14 cellular contexts compared by ENCODE assay signal in the genomic region with DNA sequence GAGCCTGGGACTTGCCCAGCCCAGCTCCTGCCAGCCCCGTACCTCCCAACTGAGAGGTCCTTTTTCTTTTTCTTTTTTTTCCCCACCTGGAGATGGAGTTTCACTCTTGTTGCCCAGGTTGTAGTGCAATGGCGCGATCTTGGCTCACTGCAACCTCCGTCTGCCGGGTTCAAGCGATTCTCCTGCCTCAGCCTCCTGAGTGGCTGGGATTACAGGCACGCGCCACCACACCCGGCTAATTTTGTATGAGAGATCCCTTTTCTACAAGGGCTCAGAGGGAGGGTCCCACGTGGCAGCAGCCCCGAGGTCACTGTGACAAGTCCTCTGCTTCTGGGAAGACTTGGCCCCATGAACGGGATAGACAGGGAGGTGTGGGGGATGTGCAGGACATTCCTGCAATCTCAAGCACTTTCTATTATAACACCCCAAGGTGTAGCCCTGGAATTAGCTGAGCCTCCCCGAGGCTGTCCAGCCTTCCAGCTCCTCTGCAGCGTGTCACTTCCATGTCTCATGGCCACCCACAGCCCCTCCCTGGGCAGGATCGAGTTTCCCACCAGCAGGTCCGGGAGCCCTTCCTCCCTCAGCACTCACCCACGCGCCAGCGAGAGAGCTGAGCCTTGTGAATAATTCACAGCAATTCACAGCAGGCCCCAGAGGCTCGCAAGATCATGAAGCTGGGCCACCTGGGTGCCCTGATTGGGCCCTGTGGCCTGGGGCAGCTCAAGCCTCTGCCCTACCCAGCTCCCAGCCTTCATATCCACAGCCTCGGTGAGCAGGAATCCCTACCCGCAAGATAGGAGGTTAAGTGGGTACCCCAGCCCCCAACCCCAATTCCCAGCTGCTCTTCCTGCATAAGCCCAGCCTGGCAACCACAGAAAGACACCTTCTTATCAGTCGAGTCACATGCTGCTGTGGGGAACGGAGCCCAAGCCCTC. TPM values are rescaled to one million over a fixed set of nuclear protein-coding genes. Genes with fewer than 3 reads are reported as not detected.
DNase-seq lines count a peak whose midpoint lies in the region; ATAC-seq, FAIRE-seq and TF ChIP-seq lines count a peak whose summit lies in the region.
"Had no signal": no experiment of that assay in that cellular context is flagged by ENCODE, and none has a peak within 500 bp of the region (broad histone marks: within the 10 kb centered on the region; RNA-seq: fewer than 3 reads in every experiment).

No MANE protein-coding gene starts in this region.

- POLR2A ChIA-PET in HepG2 (lab: Yijun Ruan, JAX): interaction anchor here (0.6 kb wide), 1 partner anchor 10 kb away, joined by 3 read pairs; no protein-coding TSS in a partner anchor

- H3K9me3 ChIP-seq in HepG2 (ENCODE audit: low read length): no peaks in the 10 kb centered on the region
- H3K9me3 ChIP-seq: HAP-1 had no signal

- no peaks in the 10 kb centered on the region for H4K20me1 ChIP-seq in HepG2 (ENCODE audit: insufficient read depth, low read length)

- CTCF ChIA-PET in HepG2 (lab: Yijun Ruan, JAX; ENCODE audit: low intra/inter-chr PET ratio, low total read pairs): no interaction called here

- H3K4me3 ChIP-seq in HepG2 (replicated peaks in 1 of 3; ENCODE audit: insufficient read depth in 1 of 3, low read depth in 2 of 3, low read length in 3 of 3): no peak overlapping the region
- H3K4me3 ChIP-seq: HAP-1 had no signal

- WGBS in HepG2 (ENCODE audit: low lambda C conversion rate): 37% methylated on average over 20 of the region's 24 CpGs

- TF ChIP-seq RAD21 in HepG2 (CRISPR knock-in tag; IDR thresholded peaks at IDR 0.05): no peak

- FAIRE-seq in HepG2 (lab: Jason Lieb, UNC): no peak
- FAIRE-seq: endometrium, GM12892 had no signal

- H3K4me1 Mint-ChIP-seq in stimulated activated naive CD8-positive, alpha-beta T cell treated with anti-CD3 and anti-CD28 coated beads, Interleukin-15, amount 100 ng/mL, for 72 hours: no peaks in the 10 kb centered on the region
- H3K4me1 Mint-ChIP-seq in brain: peaks cover 14% of the 10 kb centered on the region

- ATAC-seq in stimulated activated naive CD8-positive, alpha-beta T cell treated with anti-CD3 and anti-CD28 coated beads, Interleukin-15, Interleukin-2, amounts not matched to agents 100 U/mL and 50 U/mL, for 24 hours: no peak
- no peak for ATAC-seq in stimulated activated naive CD8-positive, alpha-beta T cell treated with anti-CD3 and anti-CD28 coated beads, Interleukin-15, amount 100 ng/mL, for 72 hours
- ATAC-seq in HepG2: peak; percentile 17
- no peak for ATAC-seq in GM18870 (IDR thresholded peaks at IDR 0.05; ENCODE audit: unreplicated experiment)

- H3K79me2 ChIP-seq in HepG2 (ENCODE audit: insufficient read depth, low read length): no peaks in the 10 kb centered on the region

- H3K36me3 Mint-ChIP-seq in brain: no peaks in the 10 kb centered on the region

- TF ChIP-seq POLR2A in HepG2 (IDR thresholded peaks at IDR 0.05; ENCODE audit: insufficient read depth in 1 of 2, low read depth in 2 of 2, low read length in 2 of 2): no peak

- H3K27me3 Mint-ChIP-seq in stimulated activated naive CD8-positive, alpha-beta T cell treated with anti-CD3 and anti-CD28 coated beads, Interleukin-15, amount 100 ng/mL, for 72 hours: peaks cover 61% of the 10 kb centered on the region
- H3K27me3 Mint-ChIP-seq in brain: peaks cover 3% of the 10 kb centered on the region

- BruUV-seq in HepG2 (replicated peaks; lab: Mats Ljungman, UMichigan): no TSS peak

- H3K9me3 Mint-ChIP-seq in stimulated activated naive CD8-positive, alpha-beta T cell treated with anti-CD3 and anti-CD28 coated beads, Interleukin-15, amount 100 ng/mL, for 72 hours: no peaks in the 10 kb centered on the region
- H3K9me3 Mint-ChIP-seq in brain: peaks cover 0 to 7% (median 0%) of the 10 kb centered on the region in 5 experiments
- H3K9me3 Mint-ChIP-seq: activated naive CD4-positive, alpha-beta T cell treated with anti-CD3 and anti-CD28 coated beads for 36 hours had no signal

- DNase-seq in stimulated activated naive CD8-positive, alpha-beta T cell treated with anti-CD3 and anti-CD28 coated beads, Interleukin-15, Interleukin-2, amounts not matched to agents 100 U/mL and 50 U/mL, for 24 hours: peak; percentile 6
- no peak for DNase-seq in stimulated activated naive CD8-positive, alpha-beta T cell treated with anti-CD3 and anti-CD28 coated beads, Interleukin-15, amount 100 ng/mL, for 72 hours
- DNase-seq in HepG2 (ENCODE audit: low spot score) (no peak), NCI-H1092 (lab: John Stamatoyannopoulos, UW) (no peak), DMS153 treated with DMSO at 0.1 percent for 48 hours (lab: John Stamatoyannopoulos, UW; ENCODE audit: unreplicated experiment) (no peak)
- no peak for DNase-seq in stimulated activated CD4-positive, alpha-beta T cell treated with anti-CD3 and anti-CD28 coated beads, Interleukin-1b, Interleukin-23, amount 100 ng/mL, for 48 hours
- DNase-seq: activated naive CD4-positive, alpha-beta T cell treated with anti-CD3 and anti-CD28 coated beads for 36 hours; T-helper 2 cell had no signal

- no peak overlapping the region for H2AFZ ChIP-seq in HepG2 (ENCODE audit: low read length)

- H3K9ac ChIP-seq in HepG2 (ENCODE audit: insufficient read depth, low read depth, low read length): no peak overlapping the region

- in situ Hi-C loops in HepG2 (cut with HindIII; ENCODE audit: extremely low pct_ligation_motif_present, low pct_unique_long_range_greater_than_20kb): no loop called here

- H3K27me3 ChIP-seq in HepG2 (ENCODE audit: control insufficient read depth in 1 of 2, insufficient read depth in 2 of 2, low read length in 2 of 2): peaks cover 4 to 38% of the 10 kb centered on the region in 2 experiments; a peak in 4 of 5 replicates

- TF ChIP-seq EP300 in HepG2 (IDR thresholded peaks at IDR 0.05; ENCODE audit: low read depth in 2 of 2, low read length in 2 of 2) (no peak), HepG2 (CRISPR knock-in tag; IDR thresholded peaks at IDR 0.05; ENCODE audit: borderline replicate concordance) (no peak)

- H3K27ac Mint-ChIP-seq in stimulated activated naive CD8-positive, alpha-beta T cell treated with anti-CD3 and anti-CD28 coated beads, Interleukin-15, amount 100 ng/mL, for 72 hours: no peak overlapping the region
- H3K27ac Mint-ChIP-seq in brain: peak overlapping the region; percentile 19 to 89 (median 81)
- H3K27ac Mint-ChIP-seq: activated naive CD4-positive, alpha-beta T cell treated with anti-CD3 and anti-CD28 coated beads for 36 hours had no signal

- H3K4me1 ChIP-seq in HepG2 (ENCODE audit: insufficient read depth, low read length): peaks cover 13% of the 10 kb centered on the region
- H3K4me1 ChIP-seq: HAP-1 had no signal

- H3K36me3 ChIP-seq in HepG2 (replicated peaks in 1 of 2; ENCODE audit: control insufficient read depth in 1 of 2, insufficient read depth in 2 of 2, low read length in 2 of 2): no peaks in the 10 kb centered on the region
- H3K36me3 ChIP-seq: HAP-1 had no signal

- intact Hi-C loops in HepG2 (cut with micrococcal nuclease; ENCODE audit: unreplicated experiment): no loop called here

- H3K27ac ChIP-seq in HepG2 (ENCODE audit: extremely low read length, insufficient read depth, low read length): no peak overlapping the region

- H3K4me3 Mint-ChIP-seq in stimulated activated naive CD8-positive, alpha-beta T cell treated with anti-CD3 and anti-CD28 coated beads, Interleukin-15, amount 100 ng/mL, for 72 hours: no peak overlapping the region
- peak overlapping the region in 1 of 5 experiments; percentile 56 for H3K4me3 Mint-ChIP-seq in brain
- H3K4me3 Mint-ChIP-seq: activated naive CD4-positive, alpha-beta T cell treated with anti-CD3 and anti-CD28 coated beads for 36 hours had no signal

- H3K4me2 ChIP-seq in HepG2 (ENCODE audit: low read depth, low read length): peak overlapping the region; percentile 18; the same call in 1 of the 2 replicates

- no peak for TF ChIP-seq CTCF in brain (conservative IDR thresholded peaks at IDR 0.05)
- TF ChIP-seq CTCF in HepG2 (CRISPR knock-in tag; IDR thresholded peaks at IDR 0.05): no peak

RNA-seq across cellular contexts. Expression of gene RNU1-4, which starts 22.9 kb away (rescaled TPM):
- not detected for polyA plus RNA-seq in brain (ENCODE audit: insufficient read depth, low read depth, low replicate concordance)
- 859 and 11,018 TPM in 2 replicates for total RNA-seq in HepG2 (2016; rRNA removed; fragmentation: Illumina TruSeq; extraction: Trizol)
- total RNA-seq in HepG2 (2016; cell fraction: cytosol; rRNA removed; fragmentation: Illumina TruSeq; extraction: Trizol; ENCODE audit: low read depth): 16,281 and 17,236 TPM in 2 replicates
- 1,309 and 10,613 TPM in 2 replicates for total RNA-seq in HepG2 (2016; cell fraction: insoluble cytoplasmic fraction; rRNA removed; fragmentation: Illumina TruSeq; extraction: Trizol)
- 2,848 and 3,475 TPM in 2 replicates for total RNA-seq in HepG2 (2016; cell fraction: membrane; rRNA removed; fragmentation: Illumina TruSeq; extraction: Trizol)
- total RNA-seq in HepG2 (2016; cell fraction: nucleus; rRNA removed; fragmentation: Illumina TruSeq; extraction: Trizol): 52,466 and 64,417 TPM in 2 replicates
- under 0.01 TPM in 2 replicates for polyA plus RNA-seq in HepG2 (2011; rRNA removed)
- polyA plus RNA-seq in HepG2 (2011; cell fraction: cytosol; rRNA removed): under 0.01 TPM in 2 replicates
- under 0.01 TPM in 2 replicates for polyA plus RNA-seq in HepG2 (2011; cell fraction: nucleus; rRNA removed)
- 78.2 TPM in 1 of 2 replicates, not detected in the other for polyA plus RNA-seq in HepG2 (2012)
- polyA plus RNA-seq in HepG2 (2016; cell fraction: cytosol; fragmentation: Illumina TruSeq; extraction: Trizol; ENCODE audit: low read depth): 27.3 and 44.4 TPM in 2 replicates
- not detected in 2 replicates for polyA plus RNA-seq in HepG2 (2016; cell fraction: insoluble cytoplasmic fraction; fragmentation: Illumina TruSeq; extraction: Trizol; ENCODE audit: low read depth)
- not detected in 2 replicates for polyA plus RNA-seq in HepG2 (2016; cell fraction: membrane; fragmentation: Illumina TruSeq; extraction: Trizol; ENCODE audit: low read depth)
- 32.8 TPM in 1 of 2 replicates, not detected in the other for polyA plus RNA-seq in HepG2 (2016; cell fraction: nucleus; fragmentation: Illumina TruSeq; extraction: Trizol; ENCODE audit: insufficient read depth, low read depth)
- 12,820 and 15,604 TPM in 2 replicates for polyA minus RNA-seq in HepG2 (2011; rRNA and poly(A)+ RNA removed; ENCODE audit: low replicate concordance)
- polyA minus RNA-seq in HepG2 (2011; cell fraction: cytosol; rRNA and poly(A)+ RNA removed): 90,102 and 105,040 TPM in 2 replicates
- polyA minus RNA-seq in HepG2 (2011; cell fraction: nucleus; rRNA and poly(A)+ RNA removed): 42,574 and 58,030 TPM in 2 replicates
- polyA plus RNA-seq: BJ had no signal

RNA-seq across cellular contexts. Expression of gene RNU1-3, which starts 50.7 kb away (rescaled TPM):
- polyA plus RNA-seq in brain (ENCODE audit: insufficient read depth, low read depth, low replicate concordance) (not detected), HepG2 (2011; rRNA removed) (under 0.01 TPM in 2 replicates)
- total RNA-seq in HepG2 (2016; rRNA removed; fragmentation: Illumina TruSeq; extraction: Trizol): 859 and 11,018 TPM in 2 replicates
- 16,281 and 17,236 TPM in 2 replicates for total RNA-seq in HepG2 (2016; cell fraction: cytosol; rRNA removed; fragmentation: Illumina TruSeq; extraction: Trizol; ENCODE audit: low read depth)
- total RNA-seq in HepG2 (2016; cell fraction: insoluble cytoplasmic fraction; rRNA removed; fragmentation: Illumina TruSeq; extraction: Trizol): 1,309 and 10,613 TPM in 2 replicates
- total RNA-seq in HepG2 (2016; cell fraction: membrane; rRNA removed; fragmentation: Illumina TruSeq; extraction: Trizol): 2,848 and 3,475 TPM in 2 replicates
- 52,466 and 64,417 TPM in 2 replicates for total RNA-seq in HepG2 (2016; cell fraction: nucleus; rRNA removed; fragmentation: Illumina TruSeq; extraction: Trizol)
- polyA plus RNA-seq in HepG2 (2011; cell fraction: cytosol; rRNA removed): under 0.01 TPM in 2 replicates
- polyA plus RNA-seq in HepG2 (2011; cell fraction: nucleus; rRNA removed): under 0.01 TPM in 2 replicates
- polyA plus RNA-seq in HepG2 (2012): 59.2 and 78.2 TPM in 2 replicates
- polyA plus RNA-seq in HepG2 (2016; cell fraction: cytosol; fragmentation: Illumina TruSeq; extraction: Trizol; ENCODE audit: low read depth): 27.3 and 44.4 TPM in 2 replicates
- not detected in 2 replicates for polyA plus RNA-seq in HepG2 (2016; cell fraction: insoluble cytoplasmic fraction; fragmentation: Illumina TruSeq; extraction: Trizol; ENCODE audit: low read depth)
- polyA plus RNA-seq in HepG2 (2016; cell fraction: membrane; fragmentation: Illumina TruSeq; extraction: Trizol; ENCODE audit: low read depth): not detected in 2 replicates
- polyA plus RNA-seq in HepG2 (2016; cell fraction: nucleus; fragmentation: Illumina TruSeq; extraction: Trizol; ENCODE audit: insufficient read depth, low read depth): 32.8 TPM in 1 of 2 replicates, not detected in the other
- polyA minus RNA-seq in HepG2 (2011; rRNA and poly(A)+ RNA removed; ENCODE audit: low replicate concordance): 12,820 and 15,604 TPM in 2 replicates
- 90,102 and 105,040 TPM in 2 replicates for polyA minus RNA-seq in HepG2 (2011; cell fraction: cytosol; rRNA and poly(A)+ RNA removed)
- 42,574 and 58,030 TPM in 2 replicates for polyA minus RNA-seq in HepG2 (2011; cell fraction: nucleus; rRNA and poly(A)+ RNA removed)
- polyA plus RNA-seq: BJ had no signal

Comparison
In these comparisons a context has a peak if more than half of its experiments do, and no peak if none do; other contexts are left out.
1. H3K27ac Mint-ChIP-seq: peak in brain (5 of 5); none in stimulated activated naive CD8-positive, alpha-beta T cell treated with anti-CD3 and anti-CD28 coated beads, Interleukin-15, amount 100 ng/mL, for 72 hours (0 of 2).